8 cellular contexts compared by ENCODE assay signal in genomic region chr1:23217421-23218115, GRCh38. TPM values are rescaled to one million over a fixed set of nuclear protein-coding genes. Genes with fewer than 3 reads are reported as not detected.
DNase-seq lines count a peak whose midpoint lies in the region; ATAC-seq and TF ChIP-seq lines count a peak whose summit lies in the region.

Gene HTR1D (minus strand): TSS chr1:23217502. CDS start chr1:23194219, 23,283 bp downstream.

- H3K9me3 Mint-ChIP-seq in activated T-cell treated with anti-CD3 and anti-CD28 coated beads, Interleukin-2, amount 50 U/mL, for 24 hours, result no peaks in the 10 kb centered on the region

- H3K27ac Mint-ChIP-seq in activated T-cell treated with anti-CD3 and anti-CD28 coated beads, Interleukin-2, amount 50 U/mL, for 24 hours, result no peak within 1 kb of the TSS

- H3K4me1 ChIP-seq in adipocyte (ENCODE audit: control insufficient read depth, insufficient read depth, low read length) (no peaks in the 10 kb centered on the region), thoracic aorta (ENCODE audit: control insufficient read depth in 1 of 2, low read depth in 2 of 2) (peaks cover 3 to 13% of the 10 kb centered on the region in 2 donors)

- peaks cover 59% of the 10 kb centered on the region for H3K27me3 ChIP-seq in adipocyte (replicated peaks; ENCODE audit: control insufficient read depth, insufficient read depth, low read length)
- H3K27me3 ChIP-seq in thoracic aorta (replicated peaks; ENCODE audit: insufficient read depth), result peaks cover 9% of the 10 kb centered on the region

- no peak for TF ChIP-seq CTCF in thoracic aorta (IDR thresholded peaks at IDR 0.05)

- H3K4me3 Mint-ChIP-seq in activated T-cell treated with anti-CD3 and anti-CD28 coated beads, Interleukin-2, amount 50 U/mL, for 24 hours, result peak within 1 kb of the TSS; percentile 5

- H3K4me3 ChIP-seq in adipocyte (ENCODE audit: low read length), result no peak within 1 kb of the TSS
- H3K4me3 ChIP-seq in thoracic aorta, result peak within 1 kb of the TSS; percentile 62

- H3K9me3 ChIP-seq in adipocyte (ENCODE audit: control insufficient read depth, low read length) (no peaks in the 10 kb centered on the region), thoracic aorta (no peaks in the 10 kb centered on the region)

- intact Hi-C loops in left colon (cut with DNase I, micrococcal nuclease), result no loop called here

- no peak within 1 kb of the TSS for H3K9ac ChIP-seq in adipocyte (ENCODE audit: low read length)

- H3K36me3 ChIP-seq in adipocyte (ENCODE audit: control insufficient read depth, insufficient read depth, low read length, severe bottlenecking) (no peaks in the 10 kb centered on the region), thoracic aorta (no peaks in the 10 kb centered on the region)

- H3K27ac ChIP-seq in thoracic aorta, result no peak within 1 kb of the TSS

- no peaks in the 10 kb centered on the region for H3K36me3 Mint-ChIP-seq in activated T-cell treated with anti-CD3 and anti-CD28 coated beads, Interleukin-2, amount 50 U/mL, for 24 hours (ENCODE audit: low read depth)

- DNase-seq in activated T-cell treated with anti-CD3 and anti-CD28 coated beads, Interleukin-2, amount 50 U/mL, for 24 hours, result peak; percentile 43
- DNase-seq in activated T-cell treated with anti-CD3 and anti-CD28 coated beads, Interleukin-2, amount 50 U/mL, for 1 hour, result no peak
- DNase-seq in adipocyte (ENCODE audit: low read depth), result peak; percentile 44
- DNase-seq in left colon, result peak in 1 of 2 donors; percentile 35
- DNase-seq in thoracic aorta (ENCODE audit: low spot score), result no peak
- no peak for DNase-seq in OCI-M2 (lab: John Stamatoyannopoulos, UW; ENCODE audit: unreplicated experiment)
- DNase-seq in cerebellar nuclear complex (lab: John Stamatoyannopoulos, UW), result no peak
- DNase-seq in NCI-H187 (lab: John Stamatoyannopoulos, UW), result no peak

- H3K4me1 Mint-ChIP-seq in activated T-cell treated with anti-CD3 and anti-CD28 coated beads, Interleukin-2, amount 50 U/mL, for 24 hours (ENCODE audit: low read depth), result peaks cover 4% of the 10 kb centered on the region

- ATAC-seq in left colon (peak; percentile 75), thoracic aorta (ENCODE audit: insufficient number of reproducible peaks, low FRiP score, low read depth) (no peak)

- peaks cover 64% of the 10 kb centered on the region for H3K27me3 Mint-ChIP-seq in activated T-cell treated with anti-CD3 and anti-CD28 coated beads, Interleukin-2, amount 50 U/mL, for 24 hours

RNA-seq across cellular contexts. Expression of gene HTR1D, which starts in this region (rescaled TPM):
- total RNA-seq in left colon (1 to 10 TPM in 1 of 2 donors, under 1 TPM in 1; 0.46 to 1.1 TPM), thoracic aorta (not detected)

Comparison
In these comparisons a context has a peak if more than half of its experiments do, and no peak if none do; other contexts are left out.
1. DNase-seq: peak in activated T-cell treated with anti-CD3 and anti-CD28 coated beads, Interleukin-2, amount 50 U/mL, for 24 hours (single experiment) and adipocyte (single experiment); none in activated T-cell treated with anti-CD3 and anti-CD28 coated beads, Interleukin-2, amount 50 U/mL, for 1 hour (single experiment), thoracic aorta (single experiment), OCI-M2 (single experiment), cerebellar nuclear complex (0 of 2) and NCI-H187 (0 of 2).